In the genomic region with DNA sequence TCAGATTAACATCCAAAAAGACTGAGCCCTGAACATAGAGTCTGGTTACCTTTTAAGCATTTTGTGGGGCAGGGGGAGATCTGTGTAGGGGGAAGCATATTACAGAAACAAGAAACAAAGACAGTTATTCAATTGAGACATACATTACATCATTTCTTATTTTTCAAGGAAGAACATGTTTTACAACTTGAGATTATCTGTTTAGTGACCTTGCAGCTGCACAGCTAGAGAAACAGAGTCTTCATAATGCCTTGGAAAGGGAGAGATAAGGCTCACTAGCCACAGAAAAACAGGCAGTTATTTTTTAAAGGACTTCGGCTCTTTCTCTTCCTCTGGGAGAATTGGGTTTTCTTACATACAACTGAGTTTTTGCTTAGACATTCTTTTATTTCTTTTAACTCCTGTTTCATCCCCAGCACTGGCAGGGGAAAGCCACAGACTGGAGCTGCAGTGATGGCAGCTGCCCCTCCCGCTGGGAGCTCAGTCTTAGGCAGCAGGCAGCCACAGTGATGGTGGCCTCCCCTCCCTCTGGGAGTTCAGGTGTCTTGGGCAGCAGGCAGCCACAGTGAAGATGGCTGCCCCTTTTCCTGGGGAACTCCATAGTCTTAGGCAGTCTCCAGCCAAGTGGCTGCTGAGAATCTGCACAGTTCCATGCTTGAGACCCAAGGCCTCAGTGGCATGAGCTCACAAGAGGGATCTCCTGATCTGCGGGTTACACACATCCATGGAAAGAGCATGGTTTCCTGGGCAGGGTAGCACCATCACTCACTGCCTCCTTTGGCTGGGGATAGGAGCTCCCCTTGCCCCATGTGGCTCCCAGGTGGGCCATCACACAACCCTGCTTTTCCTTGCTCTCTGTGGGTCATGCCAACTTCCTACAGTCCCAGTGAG, we compare ENCODE assay signal across 1 cellular context.
TF ChIP-seq lines count a peak whose summit lies in the region.

No MANE protein-coding gene starts in this region.

TF ChIP-seq in K562, 482 proteins besides CTCF, POLR2A, EP300 and RAD21 (continues in another document):
- TF ChIP-seq MAFG (tag; conservative IDR thresholded peaks at IDR 0.05): no peak
- TF ChIP-seq SMARCE1 (IDR thresholded peaks at IDR 0.05): no peak
- TF ChIP-seq, protein P1, sequence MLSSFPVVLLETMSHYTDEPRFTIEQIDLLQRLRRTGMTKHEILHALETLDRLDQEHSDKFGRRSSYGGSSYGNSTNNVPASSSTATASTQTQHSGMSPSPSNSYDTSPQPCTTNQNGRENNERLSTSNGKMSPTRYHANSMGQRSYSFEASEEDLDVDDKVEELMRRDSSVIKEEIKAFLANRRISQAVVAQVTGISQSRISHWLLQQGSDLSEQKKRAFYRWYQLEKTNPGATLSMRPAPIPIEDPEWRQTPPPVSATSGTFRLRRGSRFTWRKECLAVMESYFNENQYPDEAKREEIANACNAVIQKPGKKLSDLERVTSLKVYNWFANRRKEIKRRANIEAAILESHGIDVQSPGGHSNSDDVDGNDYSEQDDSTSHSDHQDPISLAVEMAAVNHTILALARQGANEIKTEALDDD (IDR thresholded peaks at IDR 0.05): peak; percentile 45; the same call in 1 of the 2 replicates
- peak; percentile 57; the same call in 1 of the 2 replicates for TF ChIP-seq TAL1 (IDR thresholded peaks at IDR 0.05)
- TF ChIP-seq NCOR1 (IDR thresholded peaks at IDR 0.05): 0 out of 2 replicates have a peak, but pooled peaks have one; percentile 34
- TF ChIP-seq CBFA2T2 (conservative IDR thresholded peaks at IDR 0.05): peak; percentile 35
- no peak for TF ChIP-seq NR2C1 (IDR thresholded peaks at IDR 0.05)
- TF ChIP-seq NR2C1 (tag; IDR thresholded peaks at IDR 0.05): no peak
- TF ChIP-seq CBFA2T3 (IDR thresholded peaks at IDR 0.05): peak; percentile 67
- TF ChIP-seq, protein P2, sequence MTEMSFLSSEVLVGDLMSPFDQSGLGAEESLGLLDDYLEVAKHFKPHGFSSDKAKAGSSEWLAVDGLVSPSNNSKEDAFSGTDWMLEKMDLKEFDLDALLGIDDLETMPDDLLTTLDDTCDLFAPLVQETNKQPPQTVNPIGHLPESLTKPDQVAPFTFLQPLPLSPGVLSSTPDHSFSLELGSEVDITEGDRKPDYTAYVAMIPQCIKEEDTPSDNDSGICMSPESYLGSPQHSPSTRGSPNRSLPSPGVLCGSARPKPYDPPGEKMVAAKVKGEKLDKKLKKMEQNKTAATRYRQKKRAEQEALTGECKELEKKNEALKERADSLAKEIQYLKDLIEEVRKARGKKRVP (CRISPR knock-in tag; IDR thresholded peaks at IDR 0.05): 0 out of 2 replicates have a peak, but pooled peaks have one; percentile 21
- peak in 1 of 2 experiments; percentile 67; a peak in 1 of 4 replicates for TF ChIP-seq TRIM24 (IDR thresholded peaks at IDR 0.05)
- TF ChIP-seq ZNF311 (CRISPR knock-in tag; IDR thresholded peaks at IDR 0.05): peak; percentile 12; the same call in 1 of the 2 replicates
- TF ChIP-seq MTF1 (CRISPR knock-in tag; IDR thresholded peaks at IDR 0.05; ENCODE audit: borderline replicate concordance): no peak
- 0 out of 2 replicates have a peak, but pooled peaks have one; percentile 15 for TF ChIP-seq STAT5A (IDR thresholded peaks at IDR 0.05; ENCODE audit: borderline replicate concordance, low read length)
- TF ChIP-seq, protein P3, sequence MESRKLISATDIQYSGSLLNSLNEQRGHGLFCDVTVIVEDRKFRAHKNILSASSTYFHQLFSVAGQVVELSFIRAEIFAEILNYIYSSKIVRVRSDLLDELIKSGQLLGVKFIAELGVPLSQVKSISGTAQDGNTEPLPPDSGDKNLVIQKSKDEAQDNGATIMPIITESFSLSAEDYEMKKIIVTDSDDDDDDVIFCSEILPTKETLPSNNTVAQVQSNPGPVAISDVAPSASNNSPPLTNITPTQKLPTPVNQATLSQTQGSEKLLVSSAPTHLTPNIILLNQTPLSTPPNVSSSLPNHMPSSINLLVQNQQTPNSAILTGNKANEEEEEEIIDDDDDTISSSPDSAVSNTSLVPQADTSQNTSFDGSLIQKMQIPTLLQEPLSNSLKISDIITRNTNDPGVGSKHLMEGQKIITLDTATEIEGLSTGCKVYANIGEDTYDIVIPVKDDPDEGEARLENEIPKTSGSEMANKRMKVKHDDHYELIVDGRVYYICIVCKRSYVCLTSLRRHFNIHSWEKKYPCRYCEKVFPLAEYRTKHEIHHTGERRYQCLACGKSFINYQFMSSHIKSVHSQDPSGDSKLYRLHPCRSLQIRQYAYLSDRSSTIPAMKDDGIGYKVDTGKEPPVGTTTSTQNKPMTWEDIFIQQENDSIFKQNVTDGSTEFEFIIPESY (CRISPR knock-in tag; IDR thresholded peaks at IDR 0.05): 0 out of 2 replicates have a peak, but pooled peaks have one; percentile 8
- TF ChIP-seq KAT2B (IDR thresholded peaks at IDR 0.05; ENCODE audit: low read depth, low read length): no peak
- TF ChIP-seq ATF7 (IDR thresholded peaks at IDR 0.05): 0 out of 2 replicates have a peak, but pooled peaks have one; percentile 56
- TF ChIP-seq, protein P4, sequence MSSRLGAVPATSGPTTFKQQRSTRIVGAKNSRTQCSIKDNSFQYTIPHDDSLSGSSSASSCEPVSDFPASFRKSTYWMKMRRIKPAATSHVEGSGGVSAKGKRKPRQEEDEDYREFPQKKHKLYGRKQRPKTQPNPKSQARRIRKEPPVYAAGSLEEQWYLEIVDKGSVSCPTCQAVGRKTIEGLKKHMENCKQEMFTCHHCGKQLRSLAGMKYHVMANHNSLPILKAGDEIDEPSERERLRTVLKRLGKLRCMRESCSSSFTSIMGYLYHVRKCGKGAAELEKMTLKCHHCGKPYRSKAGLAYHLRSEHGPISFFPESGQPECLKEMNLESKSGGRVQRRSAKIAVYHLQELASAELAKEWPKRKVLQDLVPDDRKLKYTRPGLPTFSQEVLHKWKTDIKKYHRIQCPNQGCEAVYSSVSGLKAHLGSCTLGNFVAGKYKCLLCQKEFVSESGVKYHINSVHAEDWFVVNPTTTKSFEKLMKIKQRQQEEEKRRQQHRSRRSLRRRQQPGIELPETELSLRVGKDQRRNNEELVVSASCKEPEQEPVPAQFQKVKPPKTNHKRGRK (tag; IDR thresholded peaks at IDR 0.05): peak; percentile 47; the same call in 1 of the 2 replicates
- no peak for TF ChIP-seq NR4A1 (CRISPR knock-in tag; IDR thresholded peaks at IDR 0.05)
- no peak for TF ChIP-seq NR4A1 (tag; IDR thresholded peaks at IDR 0.05)
- TF ChIP-seq ZKSCAN3 (CRISPR knock-in tag; IDR thresholded peaks at IDR 0.05): no peak
- TF ChIP-seq, protein P5, sequence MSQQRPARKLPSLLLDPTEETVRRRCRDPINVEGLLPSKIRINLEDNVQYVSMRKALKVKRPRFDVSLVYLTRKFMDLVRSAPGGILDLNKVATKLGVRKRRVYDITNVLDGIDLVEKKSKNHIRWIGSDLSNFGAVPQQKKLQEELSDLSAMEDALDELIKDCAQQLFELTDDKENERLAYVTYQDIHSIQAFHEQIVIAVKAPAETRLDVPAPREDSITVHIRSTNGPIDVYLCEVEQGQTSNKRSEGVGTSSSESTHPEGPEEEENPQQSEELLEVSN (IDR thresholded peaks at IDR 0.05; ENCODE audit: borderline replicate concordance in 1 of 2, extremely low read depth in 1 of 2, insufficient read depth in 1 of 2, insufficient read length in 1 of 2, low read depth in 1 of 2, low read length in 1 of 2, poor library complexity in 1 of 2, severe bottlenecking in 1 of 2): no peak
- TF ChIP-seq ARID1B (IDR thresholded peaks at IDR 0.05): peak; percentile 65
- TF ChIP-seq TEAD4 (IDR thresholded peaks at IDR 0.05; ENCODE audit: low read length): peak; percentile 59; the same call in 1 of the 2 replicates
- TF ChIP-seq TEAD4 (CRISPR knock-in tag; IDR thresholded peaks at IDR 0.05; ENCODE audit: borderline replicate concordance): no peak
- TF ChIP-seq SAP30 (IDR thresholded peaks at IDR 0.05; ENCODE audit: borderline replicate concordance, insufficient read depth, low read depth, low read length, poor library complexity, severe bottlenecking): no peak
- TF ChIP-seq, protein P6, sequence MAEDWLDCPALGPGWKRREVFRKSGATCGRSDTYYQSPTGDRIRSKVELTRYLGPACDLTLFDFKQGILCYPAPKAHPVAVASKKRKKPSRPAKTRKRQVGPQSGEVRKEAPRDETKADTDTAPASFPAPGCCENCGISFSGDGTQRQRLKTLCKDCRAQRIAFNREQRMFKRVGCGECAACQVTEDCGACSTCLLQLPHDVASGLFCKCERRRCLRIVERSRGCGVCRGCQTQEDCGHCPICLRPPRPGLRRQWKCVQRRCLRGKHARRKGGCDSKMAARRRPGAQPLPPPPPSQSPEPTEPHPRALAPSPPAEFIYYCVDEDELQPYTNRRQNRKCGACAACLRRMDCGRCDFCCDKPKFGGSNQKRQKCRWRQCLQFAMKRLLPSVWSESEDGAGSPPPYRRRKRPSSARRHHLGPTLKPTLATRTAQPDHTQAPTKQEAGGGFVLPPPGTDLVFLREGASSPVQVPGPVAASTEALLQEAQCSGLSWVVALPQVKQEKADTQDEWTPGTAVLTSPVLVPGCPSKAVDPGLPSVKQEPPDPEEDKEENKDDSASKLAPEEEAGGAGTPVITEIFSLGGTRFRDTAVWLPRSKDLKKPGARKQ (CRISPR knock-in tag; IDR thresholded peaks at IDR 0.05): no peak
- TF ChIP-seq SMARCA4 (IDR thresholded peaks at IDR 0.05): peak; percentile 48; the same call in 1 of the 2 replicates
- peak; percentile 50 for TF ChIP-seq RBBP5 (IDR thresholded peaks at IDR 0.05; ENCODE audit: borderline replicate concordance, insufficient read depth, low read length, poor library complexity, severe bottlenecking)
- no peak; a peak in 1 of 4 replicates for TF ChIP-seq MAZ (CRISPR knock-in tag; conservative IDR thresholded peaks at IDR 0.05 in 1 of 2, IDR thresholded peaks at IDR 0.05 in 1 of 2)
- TF ChIP-seq, protein P7, sequence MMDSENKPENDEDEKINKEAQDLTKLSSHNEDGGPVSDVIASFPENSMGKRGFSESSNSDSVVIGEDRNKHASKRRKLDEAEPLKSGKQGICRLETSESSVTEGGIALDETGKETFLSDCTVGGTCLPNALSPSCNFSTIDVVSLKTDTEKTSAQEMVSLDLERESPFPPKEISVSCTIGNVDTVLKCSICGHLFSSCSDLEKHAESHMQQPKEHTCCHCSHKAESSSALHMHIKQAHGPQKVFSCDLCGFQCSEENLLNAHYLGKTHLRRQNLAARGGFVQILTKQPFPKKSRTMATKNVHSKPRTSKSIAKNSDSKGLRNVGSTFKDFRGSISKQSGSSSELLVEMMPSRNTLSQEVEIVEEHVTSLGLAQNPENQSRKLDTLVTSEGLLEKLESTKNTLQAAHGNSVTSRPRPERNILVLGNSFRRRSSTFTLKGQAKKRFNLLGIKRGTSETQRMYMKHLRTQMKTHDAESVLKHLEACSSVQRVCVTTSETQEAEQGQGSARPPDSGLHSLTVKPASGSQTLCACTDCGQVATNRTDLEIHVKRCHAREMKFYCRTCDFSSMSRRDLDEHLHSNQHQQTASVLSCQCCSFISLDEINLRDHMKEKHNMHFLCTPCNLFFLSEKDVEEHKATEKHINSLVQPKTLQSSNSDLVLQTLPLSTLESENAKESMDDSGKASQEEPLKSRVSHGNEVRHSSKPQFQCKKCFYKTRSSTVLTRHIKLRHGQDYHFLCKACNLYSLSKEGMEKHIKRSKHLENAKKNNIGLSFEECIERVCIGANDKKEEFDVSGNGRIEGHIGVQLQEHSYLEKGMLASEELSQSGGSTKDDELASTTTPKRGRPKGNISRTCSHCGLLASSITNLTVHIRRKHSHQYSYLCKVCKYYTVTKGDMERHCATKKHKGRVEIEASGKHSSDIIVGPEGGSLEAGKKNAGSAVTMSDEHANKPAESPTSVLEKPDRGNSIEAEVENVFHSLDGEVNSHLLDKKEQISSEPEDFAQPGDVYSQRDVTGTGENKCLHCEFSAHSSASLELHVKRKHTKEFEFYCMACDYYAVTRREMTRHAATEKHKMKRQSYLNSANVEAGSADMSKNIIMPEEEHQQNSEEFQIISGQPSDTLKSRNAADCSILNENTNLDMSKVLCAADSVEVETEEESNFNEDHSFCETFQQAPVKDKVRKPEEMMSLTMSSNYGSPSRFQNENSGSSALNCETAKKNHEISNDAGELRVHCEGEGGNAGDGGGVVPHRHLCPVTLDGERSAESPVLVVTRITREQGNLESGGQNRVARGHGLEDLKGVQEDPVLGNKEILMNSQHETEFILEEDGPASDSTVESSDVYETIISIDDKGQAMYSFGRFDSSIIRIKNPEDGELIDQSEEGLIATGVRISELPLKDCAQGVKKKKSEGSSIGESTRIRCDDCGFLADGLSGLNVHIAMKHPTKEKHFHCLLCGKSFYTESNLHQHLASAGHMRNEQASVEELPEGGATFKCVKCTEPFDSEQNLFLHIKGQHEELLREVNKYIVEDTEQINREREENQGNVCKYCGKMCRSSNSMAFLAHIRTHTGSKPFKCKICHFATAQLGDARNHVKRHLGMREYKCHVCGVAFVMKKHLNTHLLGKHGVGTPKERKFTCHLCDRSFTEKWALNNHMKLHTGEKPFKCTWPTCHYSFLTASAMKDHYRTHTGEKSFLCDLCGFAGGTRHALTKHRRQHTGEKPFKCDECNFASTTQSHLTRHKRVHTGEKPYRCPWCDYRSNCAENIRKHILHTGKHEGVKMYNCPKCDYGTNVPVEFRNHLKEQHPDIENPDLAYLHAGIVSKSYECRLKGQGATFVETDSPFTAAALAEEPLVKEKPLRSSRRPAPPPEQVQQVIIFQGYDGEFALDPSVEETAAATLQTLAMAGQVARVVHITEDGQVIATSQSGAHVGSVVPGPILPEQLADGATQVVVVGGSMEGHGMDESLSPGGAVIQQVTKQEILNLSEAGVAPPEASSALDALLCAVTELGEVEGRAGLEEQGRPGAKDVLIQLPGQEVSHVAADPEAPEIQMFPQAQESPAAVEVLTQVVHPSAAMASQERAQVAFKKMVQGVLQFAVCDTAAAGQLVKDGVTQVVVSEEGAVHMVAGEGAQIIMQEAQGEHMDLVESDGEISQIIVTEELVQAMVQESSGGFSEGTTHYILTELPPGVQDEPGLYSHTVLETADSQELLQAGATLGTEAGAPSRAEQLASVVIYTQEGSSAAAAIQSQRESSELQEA (IDR thresholded peaks at IDR 0.05; ENCODE audit: low read depth): no peak
- no peak for TF ChIP-seq ILK (tag; IDR thresholded peaks at IDR 0.05; ENCODE audit: borderline replicate concordance, low read depth)
- peak; percentile 84 for TF ChIP-seq TCF3 (CRISPR knock-in tag; IDR thresholded peaks at IDR 0.05)
- peak; percentile 49; the same call in 1 of the 2 replicates for TF ChIP-seq ZNF589 (CRISPR knock-in tag; IDR thresholded peaks at IDR 0.05; ENCODE audit: low read depth)
- TF ChIP-seq ZBTB17 (CRISPR knock-in tag; IDR thresholded peaks at IDR 0.05): peak; percentile 77; the same call in 1 of the 2 replicates
- peak in 1 of 2 experiments; percentile 60; a peak in 1 of 3 replicates for TF ChIP-seq CBX3 (IDR thresholded peaks at IDR 0.05; ENCODE audit: borderline replicate concordance in 1 of 2, low read length in 2 of 2)
- 0 out of 2 replicates have a peak, but pooled peaks have one; percentile 28 for TF ChIP-seq SOX6 (IDR thresholded peaks at IDR 0.05)
- TF ChIP-seq, protein P8, sequence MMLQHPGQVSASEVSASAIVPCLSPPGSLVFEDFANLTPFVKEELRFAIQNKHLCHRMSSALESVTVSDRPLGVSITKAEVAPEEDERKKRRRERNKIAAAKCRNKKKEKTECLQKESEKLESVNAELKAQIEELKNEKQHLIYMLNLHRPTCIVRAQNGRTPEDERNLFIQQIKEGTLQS (IDR thresholded peaks at IDR 0.05): peak; percentile 36; the same call in 1 of the 2 replicates
- TF ChIP-seq, protein P8 (CRISPR knock-in tag; conservative IDR thresholded peaks at IDR 0.05): no peak
- TF ChIP-seq TAF9B (IDR thresholded peaks at IDR 0.05; ENCODE audit: partially characterized antibody): no peak
- 0 out of 2 replicates have a peak, but pooled peaks have one; percentile 26 for TF ChIP-seq DPF2 (IDR thresholded peaks at IDR 0.05)
